In the genomic region with DNA sequence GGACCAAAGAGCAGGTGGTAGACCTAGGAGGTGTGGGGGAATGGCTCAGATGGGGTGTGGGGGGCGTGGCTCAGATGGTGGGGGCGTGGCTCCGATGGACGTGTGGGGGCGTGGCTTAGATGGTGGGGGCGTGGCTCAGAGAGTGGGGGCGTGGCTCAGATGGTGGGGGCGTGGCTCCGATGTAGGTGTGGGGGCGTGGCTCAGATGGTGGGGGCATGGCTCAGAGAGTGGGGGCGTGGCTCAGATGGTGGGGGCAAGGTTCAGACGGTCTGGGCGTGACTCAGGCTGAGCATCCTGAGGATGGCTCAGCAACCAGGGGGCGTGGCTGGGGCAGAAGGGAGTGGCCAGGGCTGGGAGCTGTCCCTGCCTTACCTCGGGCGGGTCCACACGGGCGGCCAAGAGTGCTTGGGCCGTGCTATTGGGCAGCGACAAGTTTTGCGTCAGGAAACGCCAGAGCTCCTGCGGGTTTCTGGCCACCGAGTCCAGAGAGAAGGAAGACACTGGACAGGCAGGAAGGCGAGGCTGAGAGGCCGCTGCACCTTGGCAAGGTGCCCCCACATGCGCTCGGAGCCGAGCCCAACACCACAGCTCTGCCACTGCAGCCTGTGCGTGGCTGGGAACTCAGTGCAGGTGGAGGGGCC, we compare ENCODE assay signal across 6 cellular contexts. TPM values are rescaled to one million over a fixed set of nuclear protein-coding genes. Genes with fewer than 3 reads are reported as not detected.
DNase-seq lines count a peak whose midpoint lies in the region; ATAC-seq lines count a peak whose summit lies in the region.

No MANE protein-coding gene starts in this region.

- H3K27me3 Mint-ChIP-seq in activated CD4-positive, alpha-beta T cell treated with anti-CD3 and anti-CD28 coated beads, Interleukin-2, amount 10 ng/mL, durations not matched to agents 7 days and 5 days = no peaks in the 10 kb centered on the region

- no peaks in the 10 kb centered on the region for H3K9me3 Mint-ChIP-seq in activated CD4-positive, alpha-beta T cell treated with anti-CD3 and anti-CD28 coated beads, Interleukin-2, amount 10 ng/mL, durations not matched to agents 7 days and 5 days

- H3K36me3 Mint-ChIP-seq in activated CD4-positive, alpha-beta T cell treated with anti-CD3 and anti-CD28 coated beads, Interleukin-2, amount 10 ng/mL, durations not matched to agents 7 days and 5 days (ENCODE audit: low read depth) = peaks cover 3% of the 10 kb centered on the region

- DNase-seq in SIG-M5 treated with dmso at 0.1 percent for 504 hours (lab: John Stamatoyannopoulos, UW; ENCODE audit: unreplicated experiment) = peak; percentile 75
- DNase-seq in SIG-M5 (lab: John Stamatoyannopoulos, UW) = no peak
- peak; percentile 75 for DNase-seq in activated CD4-positive, alpha-beta T cell treated with anti-CD3 and anti-CD28 coated beads, Interleukin-2, amount 10 ng/mL, durations not matched to agents 7 days and 5 days
- DNase-seq in germinal center (ENCODE audit: low spot score) = peak; percentile 63
- DNase-seq in stimulated activated CD8-positive, alpha-beta memory T cell treated with anti-CD3 and anti-CD28 coated beads, Interleukin-2, amount 100 ng/mL, for 1 hour (ENCODE audit: low read depth in 2 of 2) = peak; percentile 39 to 55

- H3K27ac Mint-ChIP-seq in activated CD4-positive, alpha-beta T cell treated with anti-CD3 and anti-CD28 coated beads, Interleukin-2, amount 10 ng/mL, durations not matched to agents 7 days and 5 days = no peak overlapping the region

- no peak for ATAC-seq in HG03039 (IDR thresholded peaks at IDR 0.05; ENCODE audit: unreplicated experiment)

- CTCF ChIA-PET in activated CD4-positive, alpha-beta T cell treated with anti-CD3 and anti-CD28 coated beads, Interleukin-2, amount 10 ng/mL, durations not matched to agents 7 days and 5 days (lab: Charles Lee) = interaction anchor here (0.7 to 8.6 kb wide), 7 partner anchors 7 to 180 kb away, joined by 3 to 59 read pairs (median 4); a partner anchor contains a TSS

- POLR2A ChIA-PET in activated CD4-positive, alpha-beta T cell treated with anti-CD3 and anti-CD28 coated beads, Interleukin-2, amount 10 ng/mL, durations not matched to agents 7 days and 5 days (lab: Charles Lee) = no interaction called here

- no peak overlapping the region for H3K4me3 Mint-ChIP-seq in activated CD4-positive, alpha-beta T cell treated with anti-CD3 and anti-CD28 coated beads, Interleukin-2, amount 10 ng/mL, durations not matched to agents 7 days and 5 days

- peaks cover 16% of the 10 kb centered on the region for H3K4me1 Mint-ChIP-seq in activated CD4-positive, alpha-beta T cell treated with anti-CD3 and anti-CD28 coated beads, Interleukin-2, amount 10 ng/mL, durations not matched to agents 7 days and 5 days

RNA-seq across cellular contexts. Expression of a gene that starts 5.9 kb away (rescaled TPM):
- total RNA-seq in activated CD4-positive, alpha-beta T cell treated with anti-CD3 and anti-CD28 coated beads, Interleukin-2, amount 10 ng/mL, durations not matched to agents 7 days and 5 days = 10 to 100 TPM; 67.7 to 70.3 TPM

RNA-seq across cellular contexts. Expression of a gene that starts 9.8 kb away (rescaled TPM):
- total RNA-seq in activated CD4-positive, alpha-beta T cell treated with anti-CD3 and anti-CD28 coated beads, Interleukin-2, amount 10 ng/mL, durations not matched to agents 7 days and 5 days = 10 to 100 TPM in 1 of 2 experiments, 1 to 10 TPM in 1; 8.9 to 10.3 TPM

RNA-seq across cellular contexts. Expression of a gene that starts 23.9 kb away (rescaled TPM):
- total RNA-seq in activated CD4-positive, alpha-beta T cell treated with anti-CD3 and anti-CD28 coated beads, Interleukin-2, amount 10 ng/mL, durations not matched to agents 7 days and 5 days = 10 to 100 TPM; 35.5 to 41.4 TPM

RNA-seq across cellular contexts. Expression of a gene that starts 25.7 kb away (rescaled TPM):
- total RNA-seq in activated CD4-positive, alpha-beta T cell treated with anti-CD3 and anti-CD28 coated beads, Interleukin-2, amount 10 ng/mL, durations not matched to agents 7 days and 5 days = 1 to 10 TPM; 2.6 to 4.4 TPM

RNA-seq across cellular contexts. Expression of a gene that starts 29.9 kb away (rescaled TPM):
- 10 to 100 TPM; 80.2 to 98.4 TPM for total RNA-seq in activated CD4-positive, alpha-beta T cell treated with anti-CD3 and anti-CD28 coated beads, Interleukin-2, amount 10 ng/mL, durations not matched to agents 7 days and 5 days
